ENCODE assay signal across 8 cellular contexts in the genomic region with DNA sequence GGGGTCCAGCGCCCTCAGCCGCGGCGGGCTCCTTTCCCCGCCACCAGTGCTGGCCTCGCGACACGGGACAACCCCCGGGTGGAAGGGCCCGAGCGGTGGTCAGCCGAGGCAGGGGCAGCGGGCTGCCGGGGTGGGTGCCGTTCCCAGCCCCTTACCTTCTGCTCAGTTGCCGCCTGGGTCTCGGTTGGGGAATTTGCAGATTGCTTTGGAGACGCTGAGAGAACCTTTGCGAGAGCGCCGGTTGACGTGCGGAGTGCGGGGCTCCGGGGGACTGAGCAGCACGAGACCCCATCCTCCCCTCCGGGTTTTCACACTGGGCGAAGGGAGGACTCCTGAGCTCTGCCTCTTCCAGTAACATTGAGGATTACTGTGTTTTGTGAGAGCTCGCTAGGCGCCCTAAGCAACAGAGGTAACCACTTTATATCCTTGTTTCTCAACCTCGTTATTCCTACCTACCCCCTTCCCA. TPM values are rescaled to one million over a fixed set of nuclear protein-coding genes. Genes with fewer than 3 reads are reported as not detected.
DNase-seq lines count a peak whose midpoint lies in the region; ATAC-seq, FAIRE-seq and TF ChIP-seq lines count a peak whose summit lies in the region.

No MANE protein-coding gene starts in this region.

- H3K36me3 ChIP-seq in HUES64 (ENCODE audit: insufficient read depth, low read length) = peaks cover 23% of the 10 kb centered on the region
- H3K36me3 ChIP-seq in bronchial epithelial cell (ENCODE audit: control insufficient read depth, insufficient read depth, low read length) = peaks cover 5% of the 10 kb centered on the region
- peaks cover 17% of the 10 kb centered on the region for H3K36me3 ChIP-seq in mesodermal cell (ENCODE audit: control insufficient read depth, insufficient read depth, low read length)

- H3K27me3 ChIP-seq in HUES64 (ENCODE audit: insufficient read depth, low read length) (no peaks in the 10 kb centered on the region), bronchial epithelial cell (ENCODE audit: control insufficient read depth, insufficient read depth, low read length) (no peaks in the 10 kb centered on the region)

- no peak for FAIRE-seq in A549 (lab: Jason Lieb, UNC)
- FAIRE-seq in bronchial epithelial cell (lab: Jason Lieb, UNC) = no peak

- TF ChIP-seq RAD21 in A549 (conservative IDR thresholded peaks at IDR 0.05 in 1 of 2, IDR thresholded peaks at IDR 0.05 in 1 of 2) = no peak

- H3K4me1 ChIP-seq in A549 (peaks cover 14% of the 10 kb centered on the region), HUES64 (ENCODE audit: insufficient read depth, low read length) (peaks cover 9% of the 10 kb centered on the region), mesodermal cell (ENCODE audit: control insufficient read depth, insufficient read depth, low read length, poor library complexity, severe bottlenecking) (peaks cover 8% of the 10 kb centered on the region)

- H3K9me3 ChIP-seq in A549 = no peaks in the 10 kb centered on the region
- H3K9me3 ChIP-seq in HUES64 (ENCODE audit: insufficient read depth, low read depth, low read length) = no peaks in the 10 kb centered on the region
- no peaks in the 10 kb centered on the region for H3K9me3 ChIP-seq in mesodermal cell (ENCODE audit: control insufficient read depth, low read length)

- no peak for TF ChIP-seq POLR2A in A549 (IDR thresholded peaks at IDR 0.05; ENCODE audit: low read length)

- TF ChIP-seq EP300 in A549 (IDR thresholded peaks at IDR 0.05) = no peak

- POLR2A ChIA-PET in A549 (lab: Yijun Ruan, JAX) = interaction anchor here (1.2 to 2.2 kb wide), 6 partner anchors 9 to 588 kb away, joined by 3 to 24 read pairs (median 6); a partner anchor contains a TSS

- peak; percentile 33 to 41 for ATAC-seq in A549
- ATAC-seq in GM19025 (IDR thresholded peaks at IDR 0.05; ENCODE audit: low read depth, unreplicated experiment) = peak; percentile 7

- TF ChIP-seq CTCF in A549 (IDR thresholded peaks at IDR 0.05) (no peak), bronchial epithelial cell (IDR thresholded peaks at IDR 0.05; ENCODE audit: insufficient read depth, low read length, severe bottlenecking) (no peak)

- CTCF ChIA-PET in A549 (lab: Yijun Ruan, JAX) = interaction anchor here (0.5 to 3.8 kb wide), 6 partner anchors 11 to 851 kb away, joined by 3 to 27 read pairs (median 6); no protein-coding TSS in a partner anchor

- H3K4me2 ChIP-seq in A549 = peak overlapping the region; percentile 84

- WGBS in A549 (ENCODE audit: missing lambda C conversion rate) = 13% methylated on average over 16 of the region's 31 CpGs
- 3% methylated on average over 31 of the region's 31 CpGs for WGBS in HUES64
- 1% methylated on average over 15 to 26 of the region's 31 CpGs for WGBS in mesodermal cell (ENCODE audit: insufficient coverage in 2 of 2), 2 experiments

- H3K27ac ChIP-seq in A549 (peak overlapping the region; percentile 90 to 97), HUES64 (ENCODE audit: low read depth, low read length) (peak overlapping the region; percentile 97; the same call in 1 of the 2 replicates), mesodermal cell (ENCODE audit: low read depth, low read length, severe bottlenecking) (peak overlapping the region; percentile 91)

- peak overlapping the region; percentile 93 for H3K4me3 ChIP-seq in A549
- peak overlapping the region; percentile 76 for H3K4me3 ChIP-seq in HUES64 (ENCODE audit: low read length)
- H3K4me3 ChIP-seq in bronchial epithelial cell (ENCODE audit: low read depth, low read length) = peak overlapping the region; percentile 95
- peak overlapping the region; percentile 84 for H3K4me3 ChIP-seq in mesodermal cell (ENCODE audit: extremely low read depth, insufficient read depth, low read length, poor library complexity, severe bottlenecking)

- no peak for DNase-seq in A549 (ENCODE audit: low read depth in 1 of 2, low spot score in 1 of 2)
- DNase-seq in bronchial epithelial cell (ENCODE audit: low read depth) = no peak
- DNase-seq in activated CD4-positive, CD25-positive, alpha-beta regulatory T cell treated with anti-CD3 and anti-CD28 coated beads, Interleukin-2, amount 50 U/mL, for 72 hours = no peak
- no peak for DNase-seq in activated gamma-delta T cell treated with Interleukin-2 at 50 U/mL for 16 hours
- no peak for DNase-seq in cortex of kidney (lab: John Stamatoyannopoulos, UW)

- peak overlapping the region; percentile 85 for H3K9ac ChIP-seq in HUES64 (ENCODE audit: low read depth, low read length)

TF ChIP-seq in A549, 52 proteins besides CTCF, POLR2A, EP300 and RAD21:
- TF ChIP-seq HOXB5 (CRISPR knock-in tag; IDR thresholded peaks at IDR 0.05) (no peak), KDM5A (IDR thresholded peaks at IDR 0.05) (peak; percentile 68; the same call in 1 of the 2 replicates)

RNA-seq across cellular contexts. Expression of a gene that starts 0.4 kb away (rescaled TPM):
- polyA plus RNA-seq in A549 (2011; rRNA removed) = 6.5 and 7.4 TPM in 2 replicates
- polyA plus RNA-seq in A549 (2012; cell fraction: cytosol; rRNA removed) = 7.4 and 10.3 TPM in 2 replicates
- 12.8 and 15.7 TPM in 2 replicates for polyA plus RNA-seq in A549 (2012; cell fraction: nucleus; rRNA removed)
- 15.5 to 20.3 TPM (median 16.3 TPM) in 3 replicates for polyA plus RNA-seq in A549 (2017; fragmentation: RNase III; extraction: RNeasy Plus Mini Kit Qiagen cat#74134 plus additional on column Dnase treatment)
- 5.7 and 6.9 TPM in 2 replicates for polyA minus RNA-seq in A549 (2011; rRNA and poly(A)+ RNA removed)
- polyA plus RNA-seq in HUES64 (2013, experiment 1 of 2) = 16.3 TPM
- 16.3 TPM for polyA plus RNA-seq in HUES64 (2013, experiment 2 of 2)
- 15.0 and 31.3 TPM in 2 replicates for total RNA-seq in bronchial epithelial cell
- 13.1 TPM for polyA plus RNA-seq in mesodermal cell (2013, experiment 1 of 2)
- 10.5 TPM for polyA plus RNA-seq in mesodermal cell (2013, experiment 2 of 2)

RNA-seq across cellular contexts. Expression of a gene that starts 0.9 kb away (rescaled TPM):
- polyA plus RNA-seq in A549 (2011; rRNA removed) = 10.7 and 13.4 TPM in 2 replicates
- 15.7 and 19.9 TPM in 2 replicates for polyA plus RNA-seq in A549 (2012; cell fraction: cytosol; rRNA removed)
- polyA plus RNA-seq in A549 (2012; cell fraction: nucleus; rRNA removed) = 29.1 and 32.1 TPM in 2 replicates
- polyA plus RNA-seq in A549 (2017; fragmentation: RNase III; extraction: RNeasy Plus Mini Kit Qiagen cat#74134 plus additional on column Dnase treatment) = 9.5 to 11.2 TPM (median 10.9 TPM) in 3 replicates
- polyA minus RNA-seq in A549 (2011; rRNA and poly(A)+ RNA removed) = 24.3 TPM in 2 replicates
- polyA plus RNA-seq in HUES64 (2013, experiment 1 of 2) = 19.1 TPM
- 17.6 TPM for polyA plus RNA-seq in HUES64 (2013, experiment 2 of 2)
- total RNA-seq in bronchial epithelial cell = 7.6 and 9.0 TPM in 2 replicates
- 14.3 TPM for polyA plus RNA-seq in mesodermal cell (2013, experiment 1 of 2)
- 11.1 TPM for polyA plus RNA-seq in mesodermal cell (2013, experiment 2 of 2)

RNA-seq across cellular contexts. Expression of a gene that starts 27.7 kb away (rescaled TPM):
- polyA plus RNA-seq in A549 (2011; rRNA removed) (3.0 and 4.3 TPM in 2 replicates), A549 (2017; fragmentation: RNase III; extraction: RNeasy Plus Mini Kit Qiagen cat#74134 plus additional on column Dnase treatment) (5.0 to 5.3 TPM (median 5.1 TPM) in 3 replicates)
- 4.3 and 5.5 TPM in 2 replicates for polyA plus RNA-seq in A549 (2012; cell fraction: cytosol; rRNA removed)
- polyA plus RNA-seq in A549 (2012; cell fraction: nucleus; rRNA removed) = 30.3 and 41.3 TPM in 2 replicates
- 3.4 and 3.6 TPM in 2 replicates for polyA minus RNA-seq in A549 (2011; rRNA and poly(A)+ RNA removed)
- polyA plus RNA-seq in HUES64 (2013, experiment 1 of 2) = 1.8 TPM
- 2.5 TPM for polyA plus RNA-seq in HUES64 (2013, experiment 2 of 2)
- total RNA-seq in bronchial epithelial cell = 1.6 and 2.0 TPM in 2 replicates
- polyA plus RNA-seq in mesodermal cell (2013, experiment 1 of 2) = 2.2 TPM
- polyA plus RNA-seq in mesodermal cell (2013, experiment 2 of 2) = 2.2 TPM

RNA-seq across cellular contexts. Expression of a gene that starts 31.4 kb away (rescaled TPM):
- 89.1 and 122 TPM in 2 replicates for polyA plus RNA-seq in A549 (2011; rRNA removed)
- 172 and 239 TPM in 2 replicates for polyA plus RNA-seq in A549 (2012; cell fraction: cytosol; rRNA removed)
- polyA plus RNA-seq in A549 (2012; cell fraction: nucleus; rRNA removed) = 185 and 192 TPM in 2 replicates
- polyA plus RNA-seq in A549 (2017; fragmentation: RNase III; extraction: RNeasy Plus Mini Kit Qiagen cat#74134 plus additional on column Dnase treatment) = 229 to 234 TPM (median 233 TPM) in 3 replicates
- 92.7 and 105 TPM in 2 replicates for polyA minus RNA-seq in A549 (2011; rRNA and poly(A)+ RNA removed)
- 60.6 TPM for polyA plus RNA-seq in HUES64 (2013, experiment 1 of 2)
- polyA plus RNA-seq in HUES64 (2013, experiment 2 of 2) = 63.4 TPM
- 150 and 200 TPM in 2 replicates for total RNA-seq in bronchial epithelial cell
- polyA plus RNA-seq in mesodermal cell (2013, experiment 1 of 2) = 156 TPM
- 123 TPM for polyA plus RNA-seq in mesodermal cell (2013, experiment 2 of 2)

RNA-seq across cellular contexts. Expression of a gene that starts 31.7 kb away (rescaled TPM):
- polyA plus RNA-seq in A549 (2011; rRNA removed) = 53.3 and 68.3 TPM in 2 replicates
- 167 and 256 TPM in 2 replicates for polyA plus RNA-seq in A549 (2012; cell fraction: cytosol; rRNA removed)
- 139 and 184 TPM in 2 replicates for polyA plus RNA-seq in A549 (2012; cell fraction: nucleus; rRNA removed)
- 109 to 122 TPM (median 115 TPM) in 3 replicates for polyA plus RNA-seq in A549 (2017; fragmentation: RNase III; extraction: RNeasy Plus Mini Kit Qiagen cat#74134 plus additional on column Dnase treatment)
- polyA minus RNA-seq in A549 (2011; rRNA and poly(A)+ RNA removed) = 17.1 and 18.5 TPM in 2 replicates
- polyA plus RNA-seq in HUES64 (2013, experiment 1 of 2) = 87.7 TPM
- polyA plus RNA-seq in HUES64 (2013, experiment 2 of 2) = 82.5 TPM
- 21.3 and 26.1 TPM in 2 replicates for total RNA-seq in bronchial epithelial cell
- polyA plus RNA-seq in mesodermal cell (2013, experiment 1 of 2) = 82.4 TPM
- 69.8 TPM for polyA plus RNA-seq in mesodermal cell (2013, experiment 2 of 2)
